ENCODE assay signal across 8 cellular contexts in genomic region chr2:127128508-127128907, GRCh38. TPM values are rescaled to one million over a fixed set of nuclear protein-coding genes. Genes with fewer than 3 reads are reported as not detected.
DNase-seq lines count a peak whose midpoint lies in the region; ATAC-seq and TF ChIP-seq lines count a peak whose summit lies in the region.

No MANE protein-coding gene starts in this region.

- intact Hi-C loops in prostate gland (cut with DNase I) = no loop called here
- intact Hi-C loops in activated T-helper 2 cell treated with anti-CD3 and anti-CD28 coated beads, Interferon-gamma antibody, Interleukin-2, Interleukin-4, amounts not matched to agents 10 μg/mL and 5 μg/mL and 100 μg/mL, durations not matched to agents 14 hours and 24 hours and 36 hours (cut with micrococcal nuclease) = no loop called here

- TF ChIP-seq POLR2A in prostate gland (IDR thresholded peaks at IDR 0.05) = no peak

- H3K36me3 Mint-ChIP-seq in activated T-helper 2 cell treated with anti-CD3 and anti-CD28 coated beads, Interferon-gamma antibody, Interleukin-2, Interleukin-4, amounts not matched to agents 10 μg/mL and 5 μg/mL and 100 μg/mL, durations not matched to agents 14 hours and 24 hours and 36 hours (ENCODE audit: low read depth) = no peaks in the 10 kb centered on the region

- H3K4me1 ChIP-seq in duodenal mucosa (ENCODE audit: control insufficient read depth in 1 of 2, insufficient read depth in 2 of 2, low read length in 2 of 2) (no peaks in the 10 kb centered on the region), prostate gland (replicated peaks) (no peaks in the 10 kb centered on the region)

- ATAC-seq in GM18519 (IDR thresholded peaks at IDR 0.05; ENCODE audit: low FRiP score, unreplicated experiment) (peak; percentile 97), GM21825 (IDR thresholded peaks at IDR 0.05; ENCODE audit: unreplicated experiment) (peak; percentile 98)

- DNase-seq in LoVo (ENCODE audit: low spot score) (peak; percentile 34), prostate gland (ENCODE audit: low spot score) (peak; percentile 82), NCI-H1105 treated with DMSO at 0.1 percent for 48 hours (lab: John Stamatoyannopoulos, UW) (no peak), GM13976 (ENCODE audit: low spot score) (no peak)
- DNase-seq in activated T-helper 2 cell treated with anti-CD3 and anti-CD28 coated beads, Interferon-gamma antibody, Interleukin-2, Interleukin-4, amounts not matched to agents 10 μg/mL and 5 μg/mL and 100 μg/mL, durations not matched to agents 14 hours and 24 hours and 36 hours (ENCODE audit: low spot score) = no peak

- H3K4me3 Mint-ChIP-seq in activated T-helper 2 cell treated with anti-CD3 and anti-CD28 coated beads, Interferon-gamma antibody, Interleukin-2, Interleukin-4, amounts not matched to agents 10 μg/mL and 5 μg/mL and 100 μg/mL, durations not matched to agents 14 hours and 24 hours and 36 hours (ENCODE audit: low read depth) = no peak overlapping the region

- 22% methylated on average over 8 of the region's 8 CpGs for WGBS in prostate gland

- H3K27me3 Mint-ChIP-seq in activated T-helper 2 cell treated with anti-CD3 and anti-CD28 coated beads, Interferon-gamma antibody, Interleukin-2, Interleukin-4, amounts not matched to agents 10 μg/mL and 5 μg/mL and 100 μg/mL, durations not matched to agents 14 hours and 24 hours and 36 hours (ENCODE audit: low read depth) = peaks cover 13% of the 10 kb centered on the region

- no peaks in the 10 kb centered on the region for H3K4me1 Mint-ChIP-seq in activated T-helper 2 cell treated with anti-CD3 and anti-CD28 coated beads, Interferon-gamma antibody, Interleukin-2, Interleukin-4, amounts not matched to agents 10 μg/mL and 5 μg/mL and 100 μg/mL, durations not matched to agents 14 hours and 24 hours and 36 hours (ENCODE audit: low read depth)

- peak in 1 of 4 experiments; percentile 11 for TF ChIP-seq CTCF in prostate gland (IDR thresholded peaks at IDR 0.05)
- no peak for TF ChIP-seq CTCF in GM13976 (IDR thresholded peaks at IDR 0.05; ENCODE audit: borderline replicate concordance, control extremely low read depth, extremely low read depth, insufficient read depth, missing control alignments)

- no peaks in the 10 kb centered on the region for H3K9me3 Mint-ChIP-seq in activated T-helper 2 cell treated with anti-CD3 and anti-CD28 coated beads, Interferon-gamma antibody, Interleukin-2, Interleukin-4, amounts not matched to agents 10 μg/mL and 5 μg/mL and 100 μg/mL, durations not matched to agents 14 hours and 24 hours and 36 hours

- H3K9ac ChIP-seq in duodenal mucosa (ENCODE audit: low read depth in 1 of 2, low read length in 2 of 2) = peak overlapping the region; percentile 31 to 33

- H3K27ac Mint-ChIP-seq in activated T-helper 2 cell treated with anti-CD3 and anti-CD28 coated beads, Interferon-gamma antibody, Interleukin-2, Interleukin-4, amounts not matched to agents 10 μg/mL and 5 μg/mL and 100 μg/mL, durations not matched to agents 14 hours and 24 hours and 36 hours = no peak overlapping the region

- H3K4me3 ChIP-seq in duodenal mucosa (ENCODE audit: low read depth in 1 of 2, low read length in 2 of 2) = peak overlapping the region; percentile 55 to 64
- H3K4me3 ChIP-seq in prostate gland = peak overlapping the region in 1 of 2 donors; percentile 24

- in situ Hi-C loops in GM13976 (cut with MboI; ENCODE audit: low sequenced_read_pairs, unreplicated experiment) = no loop called here

- H3K27me3 ChIP-seq in duodenal mucosa (ENCODE audit: control insufficient read depth in 1 of 2, insufficient read depth in 2 of 2, low read length in 2 of 2) = no peaks in the 10 kb centered on the region
- no peaks in the 10 kb centered on the region for H3K27me3 ChIP-seq in prostate gland (replicated peaks; ENCODE audit: insufficient read depth)

- H3K9me3 ChIP-seq in duodenal mucosa (ENCODE audit: control insufficient read depth in 1 of 2, low read length in 2 of 2) (no peaks in the 10 kb centered on the region), prostate gland (no peaks in the 10 kb centered on the region)

- H3K36me3 ChIP-seq in duodenal mucosa (ENCODE audit: control insufficient read depth in 1 of 2, insufficient read depth in 2 of 2, low read length in 2 of 2) (no peaks in the 10 kb centered on the region), prostate gland (no peaks in the 10 kb centered on the region)

- no peak overlapping the region for H3K27ac ChIP-seq in duodenal mucosa (ENCODE audit: low read depth, low read length)
- H3K27ac ChIP-seq in prostate gland = peak overlapping the region; percentile 28 to 60

RNA-seq across cellular contexts. Expression of gene BIN1, which starts 21.6 kb away (rescaled TPM):
- 10 to 100 TPM; 65.6 to 70.1 TPM for total RNA-seq in prostate gland
- 48.1 and 51.7 TPM in 2 replicates for total RNA-seq in activated T-helper 2 cell treated with anti-CD3 and anti-CD28 coated beads, Interferon-gamma antibody, Interleukin-2, Interleukin-4, amounts not matched to agents 10 μg/mL and 5 μg/mL and 100 μg/mL, durations not matched to agents 14 hours and 24 hours and 36 hours

Comparison
In these comparisons a context has a peak if more than half of its experiments do, and no peak if none do; other contexts are left out.
1. DNase-seq: peak in LoVo (single experiment) and prostate gland (single experiment); none in activated T-helper 2 cell treated with anti-CD3 and anti-CD28 coated beads, Interferon-gamma antibody, Interleukin-2, Interleukin-4, amounts not matched to agents 10 μg/mL and 5 μg/mL and 100 μg/mL, durations not matched to agents 14 hours and 24 hours and 36 hours (single experiment), NCI-H1105 treated with DMSO at 0.1 percent for 48 hours (single experiment) and GM13976 (single experiment).